In genomic region chr7:99499356-99499712, GRCh38 we compare ENCODE assay signal across 6 cellular contexts. TPM values are rescaled to one million over a fixed set of nuclear protein-coding genes. Genes with fewer than 3 reads are reported as not detected.
A peak's percentile ranks its signal among the peaks of the same experiment; 100 is the strongest.
DNase-seq lines count a peak whose midpoint lies in the region; ATAC-seq and TF ChIP-seq lines count a peak whose summit lies in the region.

No MANE protein-coding gene starts in this region.

- peak overlapping the region; percentile 97 for H3K9ac ChIP-seq in muscle layer of colon (ENCODE audit: low read length)

- 0 to 4% (median 0%) methylated on average over 6 to 14 of the region's 14 CpGs for WGBS in adrenal gland, 4 donors

- H3K36me3 ChIP-seq in adrenal gland (replicated peaks in 1 of 2) (peaks cover 0 to 14% of the 10 kb centered on the region in 2 donors), muscle layer of colon (ENCODE audit: insufficient read depth, low read length) (peaks cover 13% of the 10 kb centered on the region)

- DNase-seq in AG09309 (ENCODE audit: low read depth) (no peak), adrenal gland (no peak), NCI-H524 treated with DMSO at 0.1 percent for 48 hours (lab: John Stamatoyannopoulos, UW) (no peak)

- peak; percentile 10 for ATAC-seq in HG02973 (IDR thresholded peaks at IDR 0.05; ENCODE audit: unreplicated experiment)
- no peak for ATAC-seq in GM21825 (IDR thresholded peaks at IDR 0.05; ENCODE audit: unreplicated experiment)

- H3K27me3 ChIP-seq in adrenal gland (no peaks in the 10 kb centered on the region), muscle layer of colon (ENCODE audit: control insufficient read depth in 1 of 2, insufficient read depth in 2 of 2, low read length in 2 of 2) (no peaks in the 10 kb centered on the region)

- intact Hi-C loops in adrenal gland (cut with DNase I) = loop anchor here in 1 of 2 donors (5.0 kb wide), 1 partner anchor 53 kb away; the partner anchor contains the start of gene FAM200A

- H3K4me3 ChIP-seq in AG09309 (ENCODE audit: control insufficient read depth, low read depth, low read length) = peak overlapping the region; percentile 70
- H3K4me3 ChIP-seq in adrenal gland = peak overlapping the region; percentile 43 to 91 (median 70)
- H3K4me3 ChIP-seq in muscle layer of colon (ENCODE audit: low read depth in 1 of 2, low read length in 2 of 2) = peak overlapping the region; percentile 80 to 100

- H3K4me1 ChIP-seq in adrenal gland (replicated peaks in 1 of 2) = peaks cover 21 to 24% of the 10 kb centered on the region in 2 donors
- peaks cover 24% of the 10 kb centered on the region for H3K4me1 ChIP-seq in muscle layer of colon (ENCODE audit: insufficient read depth, low read length)

- peaks cover 0 to 4% (median 0%) of the 10 kb centered on the region in 3 donors for H3K9me3 ChIP-seq in adrenal gland (replicated peaks in 1 of 3)
- peaks cover 1% of the 10 kb centered on the region for H3K9me3 ChIP-seq in muscle layer of colon (ENCODE audit: low read length)

- TF ChIP-seq CTCF in AG09309 (IDR thresholded peaks at IDR 0.05; ENCODE audit: control insufficient read depth, insufficient read depth, low read depth, low read length, missing control alignments) (no peak), adrenal gland (IDR thresholded peaks at IDR 0.05) (no peak)

- H3K27ac ChIP-seq in adrenal gland (peak overlapping the region; percentile 86 to 96 (median 92)), muscle layer of colon (ENCODE audit: low read depth, low read length) (peak overlapping the region; percentile 100)

- no peak for TF ChIP-seq POLR2A in adrenal gland (IDR thresholded peaks at IDR 0.05)

RNA-seq across cellular contexts. Expression of gene ZNF394, which starts 0.7 kb away (rescaled TPM):
- 10 to 100 TPM; 11.8 to 29.5 (median 23.6) TPM for total RNA-seq in adrenal gland
- 10 to 100 TPM; 10.5 to 31.0 (median 18.5) TPM for polyA plus RNA-seq in adrenal gland

RNA-seq across cellular contexts. Expression of gene ZKSCAN5, which starts 5.1 kb away (rescaled TPM):
- 1 to 10 TPM; 7.3 to 9.9 (median 8.7) TPM for total RNA-seq in adrenal gland
- polyA plus RNA-seq in adrenal gland = 10 to 100 TPM in 1 of 3 donors, 1 to 10 TPM in 2; 4.5 to 12.1 (median 6.1) TPM

RNA-seq across cellular contexts. Expression of gene ZNF789, which starts 26.6 kb away (rescaled TPM):
- 10 to 100 TPM in 1 of 8 donors, 1 to 10 TPM in 7; 1.5 to 10.5 (median 6.2) TPM for total RNA-seq in adrenal gland
- 10 to 100 TPM; 11.7 to 22.8 (median 18.0) TPM for polyA plus RNA-seq in adrenal gland

RNA-seq across cellular contexts. Expression of gene ATP5MF, which starts 33.4 kb away (rescaled TPM):
- total RNA-seq in adrenal gland = 1,000 to 10,000 TPM in 2 of 8 donors, 100 to 1,000 TPM in 6; 281 to 1,322 (median 343) TPM
- 1,000 to 10,000 TPM in 1 of 3 donors, 100 to 1,000 TPM in 2; 816 to 1,527 (median 908) TPM for polyA plus RNA-seq in adrenal gland

RNA-seq across cellular contexts. Expression of gene FAM200A, which starts 52.6 kb away (rescaled TPM):
- total RNA-seq in adrenal gland = 1 to 10 TPM; 4.0 to 8.9 (median 6.4) TPM
- polyA plus RNA-seq in adrenal gland = 10 to 100 TPM in 1 of 3 donors, 1 to 10 TPM in 2; 5.6 to 10.7 (median 9.3) TPM
